36 cellular contexts compared by ENCODE assay signal in the genomic region with DNA sequence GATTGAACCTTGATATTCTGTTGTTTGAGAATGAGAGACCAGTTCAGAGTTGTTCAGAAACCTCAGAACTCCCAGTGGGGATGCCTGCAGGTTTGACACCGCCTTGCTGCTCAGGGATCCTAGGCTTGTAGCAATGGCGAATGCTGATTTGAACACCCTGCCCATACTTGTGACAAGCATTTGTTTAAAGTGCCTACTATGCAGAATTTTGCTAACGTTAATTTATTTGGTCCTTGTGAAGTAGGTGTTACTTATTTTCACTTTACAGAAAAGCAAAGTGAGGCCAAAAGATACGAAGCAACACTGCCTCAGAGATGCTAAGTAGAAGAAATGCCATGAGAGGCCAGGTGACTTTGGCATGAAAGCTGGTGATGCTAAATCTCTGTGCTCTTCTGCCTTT. TPM values are rescaled to one million over a fixed set of nuclear protein-coding genes. Genes with fewer than 3 reads are reported as not detected.
"Had no signal": no experiment of that assay in that cellular context is flagged by ENCODE, and none has a peak within 500 bp of the region (broad histone marks: within the 10 kb centered on the region; RNA-seq: fewer than 3 reads in every experiment).

No MANE protein-coding gene starts in this region.

- DNase-seq: activated B cell treated with CpG ODN at 0.5 μM for 24 hours; activated CD4-positive, alpha-beta memory T cell treated with anti-CD3 and anti-CD28 coated beads for 36 hours; activated CD4-positive, alpha-beta T cell treated with anti-CD3 and anti-CD28 coated beads for 4 hours; activated CD4-positive, alpha-beta T cell treated with anti-CD3 and anti-CD28 coated beads, Interleukin-2, amount 10 ng/mL, durations not matched to agents 24 days and 14 days; activated CD4-positive, alpha-beta T cell treated with anti-CD3 and anti-CD28 coated beads, Interleukin-2, amount 50 U/mL, for 1 hour; activated CD4-positive, alpha-beta T cell treated with anti-CD3 and anti-CD28 coated beads, Interleukin-2, amount 50 U/mL, for 4 hours; activated CD4-positive, CD25-positive, alpha-beta regulatory T cell treated with anti-CD3 and anti-CD28 coated beads, Interleukin-2, amount 50 U/mL, for 72 hours; activated CD8-positive, alpha-beta memory T cell treated with anti-CD3 and anti-CD28 coated beads, Interleukin-2, amount 50 U/mL, for 4 hours; activated CD8-positive, alpha-beta T cell treated with anti-CD3 and anti-CD28 coated beads for 36 hours; activated effector memory CD4-positive, alpha-beta T cell treated with anti-CD3 and anti-CD28 coated beads, Interleukin-2, amount 50 U/mL, for 16 hours; activated gamma-delta T cell treated with Interleukin-2 at 50 U/mL for 16 hours; activated naive CD4-positive, alpha-beta T cell; activated naive CD4-positive, alpha-beta T cell treated with anti-CD3 and anti-CD28 coated beads for 36 hours; activated naive CD4-positive, alpha-beta T cell treated with anti-CD3 and anti-CD28 coated beads, Interleukin-2, amount 50 U/mL, for 16 hours; activated naive CD8-positive, alpha-beta T cell treated with anti-CD3 and anti-CD28 coated beads for 36 hours; activated T-cell treated with anti-CD3 and anti-CD28 coated beads for 4 hours; activated T-cell treated with anti-CD3 and anti-CD28 coated beads, Interleukin-2, amount 50 U/mL, for 1 hour; activated T-cell treated with anti-CD3 and anti-CD28 coated beads, Interleukin-2, amount 50 U/mL, for 4 hours; activated T-cell treated with anti-CD3 and anti-CD28 coated beads, Interleukin-2, amount 50 U/mL, for 72 hours; adrenal gland; amniotic stem cell; aorta; body of pancreas; brain microvascular endothelial cell; central memory CD4-positive, alpha-beta T cell; T-helper 1 cell; T-helper 2 cell; T-helper 9 cell had no signal

- H3K27ac ChIP-seq: adrenal gland, body of pancreas, brain microvascular endothelial cell, breast epithelium, VCaP had no signal

- FAIRE-seq: astrocyte, TTC549 had no signal

- H3K36me3 ChIP-seq: adrenal gland, brain microvascular endothelial cell, breast epithelium had no signal

- H3K4me1 ChIP-seq: adrenal gland, breast epithelium had no signal

- H3K9me3 ChIP-seq: adrenal gland, body of pancreas, breast epithelium had no signal

- H3K4me3 ChIP-seq: adrenal gland, body of pancreas, breast epithelium had no signal

- ATAC-seq: activated CD8-positive, alpha-beta T cell treated with anti-CD3 and anti-CD28 coated beads for 36 hours; activated naive CD4-positive, alpha-beta T cell treated with anti-CD3 and anti-CD28 coated beads, Interleukin-2, amount 50 U/mL, for 72 hours; activated T-cell treated with anti-CD3 and anti-CD28 coated beads, Interleukin-2, amount 50 U/mL, for 4 hours; activated T-cell treated with anti-CD3 and anti-CD28 coated beads, Interleukin-2, amount 50 U/mL, for 72 hours; activated T-helper 17 cell treated with anti-CD3 and anti-CD28 coated beads, Interleukin-2, amount 50 U/mL, for 72 hours; body of pancreas had no signal

- H3K27me3 ChIP-seq: adrenal gland, body of pancreas, brain microvascular endothelial cell, breast epithelium had no signal

RNA-seq across cellular contexts. Expression of a gene that starts 55.4 kb away (rescaled TPM):
- total RNA-seq: activated B cell treated with CpG ODN at 0.5 μM for 24 hours; activated CD4-positive, alpha-beta memory T cell treated with anti-CD3 and anti-CD28 coated beads for 36 hours; activated CD4-positive, alpha-beta T cell treated with anti-CD3 and anti-CD28 coated beads, Interleukin-2, amount 10 ng/mL, durations not matched to agents 24 days and 14 days; activated CD8-positive, alpha-beta memory T cell treated with anti-CD3 and anti-CD28 coated beads for 36 hours; activated CD8-positive, alpha-beta T cell treated with anti-CD3 and anti-CD28 coated beads for 36 hours; activated naive CD4-positive, alpha-beta T cell treated with anti-CD3 and anti-CD28 coated beads for 36 hours; activated naive CD4-positive, alpha-beta T cell treated with anti-CD3 and anti-CD28 coated beads, Interleukin-2, amount 50 U/mL, for 72 hours; activated naive CD8-positive, alpha-beta T cell treated with anti-CD3 and anti-CD28 coated beads for 36 hours; activated T-cell treated with anti-CD3 and anti-CD28 coated beads, Interleukin-2, amount 50 U/mL, for 4 hours; activated T-cell treated with anti-CD3 and anti-CD28 coated beads, Interleukin-2, amount 50 U/mL, for 72 hours; activated T-helper 1 cell treated with anti-CD3 and anti-CD28 coated beads, Interleukin-12 subunit alpha, Interleukin-12 subunit beta, Interleukin-2, Interleukin-4 antibody, amounts not matched to agents 30 ng/mL and 10 ng/mL and 1 ng/mL, durations not matched to agents 14 hours and 24 hours and 36 hours; activated T-helper 17 cell treated with anti-CD3 and anti-CD28 coated beads, Interleukin-2, amount 50 U/mL, for 72 hours; aorta; astrocyte had no signal
